ENCODE assay signal across 14 cellular contexts in genomic region chr17:39655105-39655504, GRCh38. TPM values are rescaled to one million over a fixed set of nuclear protein-coding genes. Genes with fewer than 3 reads are reported as not detected.
A peak's percentile ranks its signal among the peaks of the same experiment; 100 is the strongest.
DNase-seq lines count a peak whose midpoint lies in the region; ATAC-seq and TF ChIP-seq lines count a peak whose summit lies in the region.
"Had no signal": no experiment of that assay in that cellular context is flagged by ENCODE, and none has a peak within 500 bp of the region (broad histone marks: within the 10 kb centered on the region; RNA-seq: fewer than 3 reads in every experiment).

No MANE protein-coding gene starts in this region.

- TSS peak; percentile 30 for BruUV-seq in Calu3 (replicated peaks; lab: Mats Ljungman, UMichigan)

- POLR2A ChIA-PET in CD4-positive, alpha-beta T cell (lab: Charles Lee), result interaction anchor here (0.7 to 2.7 kb wide), 7 partner anchors 12 to 325 kb away, joined by 3 to 8 read pairs (median 4); partner anchors contain the start of genes IKZF3, MIEN1, PNMT and PSMD3

- no peak overlapping the region for H3K27ac ChIP-seq in CD4-positive, alpha-beta T cell (ENCODE audit: low read depth, low read length)
- no peak overlapping the region for H3K27ac ChIP-seq in substantia nigra (ENCODE audit: low read depth, low read length, poor library complexity, severe bottlenecking)
- H3K27ac ChIP-seq: KMS-11, RWPE1, SJCRH30 had no signal

- intact Hi-C loops in CD4-positive, alpha-beta T cell (cut with DNase I, micrococcal nuclease), result no loop called here
- intact Hi-C loops in Calu3 (cut with micrococcal nuclease; ENCODE audit: unreplicated experiment), result no loop called here

- no peak for TF ChIP-seq CTCF in CD4-positive, alpha-beta T cell (IDR thresholded peaks at IDR 0.05)
- TF ChIP-seq CTCF in Calu3 (IDR thresholded peaks at IDR 0.05; ENCODE audit: unreplicated experiment) (no peak), endothelial cell (IDR thresholded peaks at IDR 0.05; ENCODE audit: unreplicated experiment) (no peak)

- peak overlapping the region; percentile 75 for H3K27ac Mint-ChIP-seq in CD4-positive, alpha-beta T cell
- H3K27ac Mint-ChIP-seq in Calu3 (ENCODE audit: unreplicated experiment), result no peak overlapping the region
- peak overlapping the region; percentile 18 for H3K27ac Mint-ChIP-seq in endothelial cell (ENCODE audit: unreplicated experiment)
- H3K27ac Mint-ChIP-seq in T-helper 2 cell treated with Interferon-gamma antibody and Interleukin-4, amounts not matched to agents 5 μg/mL and 100 μg/mL, for 36 hours, result no peak overlapping the region

- H3K4me1 Mint-ChIP-seq in CD4-positive, alpha-beta T cell (ENCODE audit: low read depth), result peaks cover 62% of the 10 kb centered on the region
- peaks cover 23% of the 10 kb centered on the region for H3K4me1 Mint-ChIP-seq in Calu3 (ENCODE audit: low read depth, unreplicated experiment)
- H3K4me1 Mint-ChIP-seq in endothelial cell (ENCODE audit: unreplicated experiment), result peaks cover 27% of the 10 kb centered on the region
- peaks cover 8% of the 10 kb centered on the region for H3K4me1 Mint-ChIP-seq in T-helper 2 cell treated with Interferon-gamma antibody and Interleukin-4, amounts not matched to agents 5 μg/mL and 100 μg/mL, for 36 hours (ENCODE audit: low read depth)

- no peaks in the 10 kb centered on the region for H3K27me3 ChIP-seq in CD4-positive, alpha-beta T cell (ENCODE audit: control insufficient read depth, insufficient read depth, low read length)
- H3K27me3 ChIP-seq: SJCRH30 had no signal

- no peak overlapping the region for H3K4me3 Mint-ChIP-seq in CD4-positive, alpha-beta T cell
- no peak overlapping the region for H3K4me3 Mint-ChIP-seq in Calu3 (ENCODE audit: low read depth, unreplicated experiment)
- peak overlapping the region; percentile 62 for H3K4me3 Mint-ChIP-seq in endothelial cell (ENCODE audit: unreplicated experiment)
- no peak overlapping the region for H3K4me3 Mint-ChIP-seq in T-helper 2 cell treated with Interferon-gamma antibody and Interleukin-4, amounts not matched to agents 5 μg/mL and 100 μg/mL, for 36 hours

- CTCF ChIA-PET in CD4-positive, alpha-beta T cell (lab: Charles Lee), result interaction anchor here (1.2 to 2.8 kb wide), 4 partner anchors 10 to 33 kb away, joined by 3 to 66 read pairs (median 19); partner anchors contain the start of genes PNMT, STARD3 and TCAP
- CTCF ChIA-PET in Calu3 (lab: Charles Lee), result interaction anchor here (0.6 to 161.2 kb wide), 41 partner anchors 35 to 1186 kb away, joined by 3 to 42089 read pairs (median 7); partner anchors contain the start of genes CASC3, ERBB2, GRB7 and GSDMA

- no peaks in the 10 kb centered on the region for H3K27me3 Mint-ChIP-seq in CD4-positive, alpha-beta T cell
- no peaks in the 10 kb centered on the region for H3K27me3 Mint-ChIP-seq in Calu3 (ENCODE audit: unreplicated experiment)
- peaks cover 7% of the 10 kb centered on the region for H3K27me3 Mint-ChIP-seq in endothelial cell (ENCODE audit: unreplicated experiment)
- H3K27me3 Mint-ChIP-seq in T-helper 2 cell treated with Interferon-gamma antibody and Interleukin-4, amounts not matched to agents 5 μg/mL and 100 μg/mL, for 36 hours (ENCODE audit: low read depth), result no peaks in the 10 kb centered on the region

- DNase-seq in CD4-positive, alpha-beta T cell, result no peak
- no peak for DNase-seq in Calu3
- no peak for DNase-seq in endothelial cell (ENCODE audit: low spot score)
- no peak for DNase-seq in T-helper 2 cell treated with Interferon-gamma antibody and Interleukin-4, amounts not matched to agents 5 μg/mL and 100 μg/mL, for 36 hours (ENCODE audit: low spot score)
- no peak for DNase-seq in substantia nigra (lab: John Stamatoyannopoulos, UW)
- DNase-seq: NCI-H1436 treated with DMSO at 0.1 percent for 48 hours, NCI-H2081, NCI-H774, PC-3, SJCRH30 had no signal

- H3K36me3 Mint-ChIP-seq in CD4-positive, alpha-beta T cell (ENCODE audit: low read depth), result peaks cover 52% of the 10 kb centered on the region
- H3K36me3 Mint-ChIP-seq in Calu3 (ENCODE audit: insufficient read depth, unreplicated experiment) (peaks cover 70% of the 10 kb centered on the region), endothelial cell (ENCODE audit: low read depth, unreplicated experiment) (peaks cover 7% of the 10 kb centered on the region)
- H3K36me3 Mint-ChIP-seq in T-helper 2 cell treated with Interferon-gamma antibody and Interleukin-4, amounts not matched to agents 5 μg/mL and 100 μg/mL, for 36 hours (ENCODE audit: low read depth), result peaks cover 11% of the 10 kb centered on the region

- H3K9me3 Mint-ChIP-seq in CD4-positive, alpha-beta T cell, result no peaks in the 10 kb centered on the region
- no peaks in the 10 kb centered on the region for H3K9me3 Mint-ChIP-seq in Calu3 (ENCODE audit: low read depth, unreplicated experiment)
- H3K9me3 Mint-ChIP-seq in endothelial cell (ENCODE audit: unreplicated experiment), result no peaks in the 10 kb centered on the region
- no peaks in the 10 kb centered on the region for H3K9me3 Mint-ChIP-seq in T-helper 2 cell treated with Interferon-gamma antibody and Interleukin-4, amounts not matched to agents 5 μg/mL and 100 μg/mL, for 36 hours

- no peaks in the 10 kb centered on the region for H3K9me3 ChIP-seq in CD4-positive, alpha-beta T cell (ENCODE audit: control insufficient read depth, low read length)
- H3K9me3 ChIP-seq: SJCRH30 had no signal

- ATAC-seq in CD4-positive, alpha-beta T cell (ENCODE audit: poor library complexity), result no peak
- ATAC-seq: PC-3 had no signal

RNA-seq across cellular contexts. Expression of gene TCAP, which starts 10.0 kb away (rescaled TPM):
- 1 to 10 TPM; 6.4 TPM for total RNA-seq in CD4-positive, alpha-beta T cell
- total RNA-seq in Calu3 (2022) (51.5 and 61.1 TPM in 2 replicates), endothelial cell (ENCODE audit: unreplicated experiment) (1.2 TPM)
- total RNA-seq: M059J had no signal

RNA-seq across cellular contexts. Expression of gene PNMT, which starts 13.1 kb away (rescaled TPM):
- under 1 TPM in 1 of 2 experiments, not detected in 1; 0.47 TPM for total RNA-seq in CD4-positive, alpha-beta T cell
- 1.3 and 3.2 TPM in 2 replicates for total RNA-seq in Calu3 (2022)
- total RNA-seq in endothelial cell (ENCODE audit: unreplicated experiment), result not detected
- total RNA-seq: M059J, NCI-H460 had no signal

RNA-seq across cellular contexts. Expression of gene STARD3, which starts 18.2 kb away (rescaled TPM):
- 10 to 100 TPM; 96.5 to 99.9 TPM for total RNA-seq in CD4-positive, alpha-beta T cell
- 2,579 and 2,697 TPM in 2 replicates for total RNA-seq in Calu3 (2022)
- 77.7 TPM for total RNA-seq in endothelial cell (ENCODE audit: unreplicated experiment)

RNA-seq across cellular contexts. Expression of gene PPP1R1B, which starts 28.4 kb away (rescaled TPM):
- under 1 TPM in 1 of 2 experiments, not detected in 1; 0.25 TPM for total RNA-seq in CD4-positive, alpha-beta T cell
- total RNA-seq in Calu3 (2022) (8.3 and 11.1 TPM in 2 replicates), endothelial cell (ENCODE audit: unreplicated experiment) (not detected)
- total RNA-seq: M059J, SJCRH30 had no signal

RNA-seq across cellular contexts. Expression of gene PGAP3, which starts 32.8 kb away (rescaled TPM):
- total RNA-seq in CD4-positive, alpha-beta T cell, result 10 to 100 TPM; 26.1 to 30.7 TPM
- 1,186 and 1,276 TPM in 2 replicates for total RNA-seq in Calu3 (2022)
- total RNA-seq in endothelial cell (ENCODE audit: unreplicated experiment), result 11.2 TPM

Comparison
In these comparisons a context has a peak if more than half of its experiments do, and no peak if none do; other contexts are left out.
1. H3K27ac Mint-ChIP-seq: peak in CD4-positive, alpha-beta T cell (single experiment) and endothelial cell (single experiment); none in Calu3 (single experiment) and T-helper 2 cell treated with Interferon-gamma antibody and Interleukin-4, amounts not matched to agents 5 μg/mL and 100 μg/mL, for 36 hours (single experiment).
2. RNA of gene STARD3, which starts 18.2 kb away (total RNA-seq): 2,579 to 2,697 TPM in Calu3; 96.5 to 99.9 TPM in CD4-positive, alpha-beta T cell and 77.7 TPM in endothelial cell (single experiment); every median in the first group is over 10 times any median in the second.